In genomic region chr13:41054212-41054877, GRCh38 we compare ENCODE assay signal across 8 cellular contexts. TPM values are rescaled to one million over a fixed set of nuclear protein-coding genes. Genes with fewer than 3 reads are reported as not detected.
DNase-seq lines count a peak whose midpoint lies in the region; ATAC-seq and TF ChIP-seq lines count a peak whose summit lies in the region.

No MANE protein-coding gene starts in this region.

- H3K27ac ChIP-seq in foreskin keratinocyte, result no peak overlapping the region

- DNase-seq in AG09319 (ENCODE audit: extremely low read depth, low read depth), result no peak
- DNase-seq in GM10248 (ENCODE audit: extremely low spot score), result peak; percentile 27
- peak; percentile 40 for DNase-seq in NCI-H1694 (lab: John Stamatoyannopoulos, UW)
- peak; percentile 73 for DNase-seq in activated CD8-positive, alpha-beta T cell treated with anti-CD3 and anti-CD28 coated beads, Interleukin-2, amount 10 ng/mL, durations not matched to agents 7 days and 5 days
- peak; percentile 31 to 48 for DNase-seq in foreskin keratinocyte
- peak; percentile 73 for DNase-seq in pons (ENCODE audit: low spot score)
- DNase-seq in UCSD-AML1 (lab: John Stamatoyannopoulos, UW; ENCODE audit: unreplicated experiment), result no peak
- no peak for DNase-seq in ecto neural progenitor cell (ENCODE audit: low spot score)

- peak; percentile 72 for ATAC-seq in activated CD8-positive, alpha-beta T cell treated with anti-CD3 and anti-CD28 coated beads, Interleukin-2, amount 10 ng/mL, durations not matched to agents 7 days and 5 days
- peak; percentile 38 for ATAC-seq in foreskin keratinocyte

- no peak overlapping the region for H3K27ac Mint-ChIP-seq in activated CD8-positive, alpha-beta T cell treated with anti-CD3 and anti-CD28 coated beads, Interleukin-2, amount 10 ng/mL, durations not matched to agents 7 days and 5 days

- POLR2A ChIA-PET in GM10248 (lab: Yijun Ruan, JAX), result no interaction called here
- POLR2A ChIA-PET in activated CD8-positive, alpha-beta T cell treated with anti-CD3 and anti-CD28 coated beads, Interleukin-2, amount 10 ng/mL, durations not matched to agents 7 days and 5 days (lab: Charles Lee), result interaction anchor here (1.9 kb wide), 1 partner anchor 82 kb away, joined by 5 read pairs; no protein-coding TSS in a partner anchor

- H3K9me3 Mint-ChIP-seq in activated CD8-positive, alpha-beta T cell treated with anti-CD3 and anti-CD28 coated beads, Interleukin-2, amount 10 ng/mL, durations not matched to agents 7 days and 5 days (ENCODE audit: insufficient read depth), result no peaks in the 10 kb centered on the region

- peak; percentile 42 for TF ChIP-seq CTCF in AG09319 (IDR thresholded peaks at IDR 0.05; ENCODE audit: low read depth, low read length)
- TF ChIP-seq CTCF in GM10248 (IDR thresholded peaks at IDR 0.05; ENCODE audit: control extremely low read depth, extremely low read depth, low read depth, missing control alignments), result peak; percentile 59
- peak; percentile 78 for TF ChIP-seq CTCF in foreskin keratinocyte (conservative IDR thresholded peaks at IDR 0.05)

- peak overlapping the region; percentile 6 for H3K4me3 Mint-ChIP-seq in activated CD8-positive, alpha-beta T cell treated with anti-CD3 and anti-CD28 coated beads, Interleukin-2, amount 10 ng/mL, durations not matched to agents 7 days and 5 days

- no peaks in the 10 kb centered on the region for H3K27me3 ChIP-seq in foreskin keratinocyte

- no peaks in the 10 kb centered on the region for H3K27me3 Mint-ChIP-seq in activated CD8-positive, alpha-beta T cell treated with anti-CD3 and anti-CD28 coated beads, Interleukin-2, amount 10 ng/mL, durations not matched to agents 7 days and 5 days (ENCODE audit: low read depth)

- CTCF ChIA-PET in GM10248 (lab: Yijun Ruan, JAX), result interaction anchor here (0.7 to 3.6 kb wide), 41 partner anchors 9 to 589 kb away, joined by 3 to 21 read pairs (median 4); partner anchors contain the start of gene ELF1
- CTCF ChIA-PET in activated CD8-positive, alpha-beta T cell treated with anti-CD3 and anti-CD28 coated beads, Interleukin-2, amount 10 ng/mL, durations not matched to agents 7 days and 5 days (lab: Charles Lee), result interaction anchor here (0.6 to 5.3 kb wide), 46 partner anchors 9 to 258 kb away, joined by 3 to 60 read pairs (median 6); partner anchors contain the start of gene ELF1

- H3K36me3 Mint-ChIP-seq in activated CD8-positive, alpha-beta T cell treated with anti-CD3 and anti-CD28 coated beads, Interleukin-2, amount 10 ng/mL, durations not matched to agents 7 days and 5 days (ENCODE audit: low read depth), result peaks cover 3% of the 10 kb centered on the region

- peaks cover 56% of the 10 kb centered on the region for H3K4me1 Mint-ChIP-seq in activated CD8-positive, alpha-beta T cell treated with anti-CD3 and anti-CD28 coated beads, Interleukin-2, amount 10 ng/mL, durations not matched to agents 7 days and 5 days (ENCODE audit: low read depth)

- no peaks in the 10 kb centered on the region for H3K4me1 ChIP-seq in foreskin keratinocyte

RNA-seq across cellular contexts. Expression of gene WBP4, which starts 7.0 kb away (rescaled TPM):
- 10 to 100 TPM in 1 of 2 experiments, 1 to 10 TPM in 1; 9.7 to 10.4 TPM for total RNA-seq in activated CD8-positive, alpha-beta T cell treated with anti-CD3 and anti-CD28 coated beads, Interleukin-2, amount 10 ng/mL, durations not matched to agents 7 days and 5 days
- total RNA-seq in foreskin keratinocyte, result 14.9 and 15.6 TPM in 2 replicates
- polyA plus RNA-seq in foreskin keratinocyte, result 12.6 and 14.8 TPM in 2 replicates

RNA-seq across cellular contexts. Expression of gene ELF1, which starts 35.2 kb away (rescaled TPM):
- 100 to 1,000 TPM; 106 to 107 TPM for total RNA-seq in activated CD8-positive, alpha-beta T cell treated with anti-CD3 and anti-CD28 coated beads, Interleukin-2, amount 10 ng/mL, durations not matched to agents 7 days and 5 days
- total RNA-seq in foreskin keratinocyte, result 42.0 and 46.9 TPM in 2 replicates
- polyA plus RNA-seq in foreskin keratinocyte, result 10.2 and 10.6 TPM in 2 replicates

Comparison
In these comparisons a context has a peak if more than half of its experiments do, and no peak if none do; other contexts are left out.
1. DNase-seq: peak in GM10248 (single experiment), NCI-H1694 (single experiment), activated CD8-positive, alpha-beta T cell treated with anti-CD3 and anti-CD28 coated beads, Interleukin-2, amount 10 ng/mL, durations not matched to agents 7 days and 5 days (single experiment), foreskin keratinocyte (2 of 2) and pons (single experiment); none in AG09319 (single experiment), UCSD-AML1 (single experiment) and ecto neural progenitor cell (single experiment).
2. Peak in every context shown above with its lines, with median percentiles within 50 percentile points of each other: CTCF ChIP-seq.